ENCODE assay signal across 14 cellular contexts in genomic region chr21:43916076-43916475, GRCh38. TPM values are rescaled to one million over a fixed set of nuclear protein-coding genes. Genes with fewer than 3 reads are reported as not detected.
DNase-seq lines count a peak whose midpoint lies in the region; ATAC-seq and TF ChIP-seq lines count a peak whose summit lies in the region.
"Had no signal": no experiment of that assay in that cellular context is flagged by ENCODE, and none has a peak within 500 bp of the region (broad histone marks: within the 10 kb centered on the region; RNA-seq: fewer than 3 reads in every experiment).

No MANE protein-coding gene starts in this region.

- peaks cover 47% of the 10 kb centered on the region for H3K4me1 Mint-ChIP-seq in T-helper 2 cell treated with Interferon-gamma antibody and Interleukin-4, amounts not matched to agents 5 μg/mL and 100 μg/mL, for 36 hours (ENCODE audit: low read depth)
- peaks cover 50% of the 10 kb centered on the region for H3K4me1 Mint-ChIP-seq in activated CD8-positive, alpha-beta T cell treated with anti-CD3 and anti-CD28 coated beads, Interleukin-2, amount 10 ng/mL, durations not matched to agents 7 days and 5 days (ENCODE audit: low read depth)
- H3K4me1 Mint-ChIP-seq in natural killer cell treated with Interleukin-12 subunit alpha and Interleukin-12 subunit beta and Interleukin-15 and Interleukin-18, amount 100 ng/mL, for 72 hours (ENCODE audit: low read depth in 2 of 2): peaks cover 36 to 39% of the 10 kb centered on the region in 2 donors

- POLR2A ChIA-PET in activated CD8-positive, alpha-beta T cell treated with anti-CD3 and anti-CD28 coated beads, Interleukin-2, amount 10 ng/mL, durations not matched to agents 7 days and 5 days (lab: Charles Lee): interaction anchor here (0.6 kb wide), 1 partner anchor 48 kb away, joined by 3 read pairs; no protein-coding TSS in a partner anchor

- no peaks in the 10 kb centered on the region for H3K9me2 ChIP-seq in GM23248 (ENCODE audit: insufficient read depth)

- no peaks in the 10 kb centered on the region for H3F3A ChIP-seq in GM23248 (ENCODE audit: insufficient read depth)

- ATAC-seq in activated CD8-positive, alpha-beta T cell treated with anti-CD3 and anti-CD28 coated beads, Interleukin-2, amount 10 ng/mL, durations not matched to agents 7 days and 5 days: no peak
- ATAC-seq in natural killer cell treated with Interleukin-12 subunit alpha and Interleukin-12 subunit beta and Interleukin-15 and Interleukin-18, amount 100 ng/mL, for 72 hours: no peak
- ATAC-seq in gastroesophageal sphincter: no peak
- ATAC-seq: body of pancreas had no signal

- H3K4me2 ChIP-seq in GM23248 (ENCODE audit: unreplicated experiment): peak overlapping the region; percentile 79

- TF ChIP-seq CTCF in gastroesophageal sphincter (IDR thresholded peaks at IDR 0.05): no peak

- DNase-seq in T-helper 2 cell treated with Interferon-gamma antibody and Interleukin-4, amounts not matched to agents 5 μg/mL and 100 μg/mL, for 36 hours (ENCODE audit: low spot score): no peak
- DNase-seq in T-helper 2 cell: no peak
- peak; percentile 30 for DNase-seq in GM23248
- DNase-seq in activated CD8-positive, alpha-beta T cell treated with anti-CD3 and anti-CD28 coated beads, Interleukin-2, amount 10 ng/mL, durations not matched to agents 7 days and 5 days: no peak
- DNase-seq in natural killer cell treated with Interleukin-12 subunit alpha and Interleukin-12 subunit beta and Interleukin-15 and Interleukin-18, amount 100 ng/mL, for 72 hours (ENCODE audit: low spot score): no peak
- DNase-seq in DMS 273 (lab: John Stamatoyannopoulos, UW; ENCODE audit: unreplicated experiment): no peak
- DNase-seq in NCI-H1048 (lab: John Stamatoyannopoulos, UW): no peak
- DNase-seq: NCI-H187 treated with DMSO at 0.1 percent for 48 hours, NCI-H774, SHP77 treated with DMSO at 0.1 percent for 48 hours had no signal

- no peak overlapping the region for H3K27ac ChIP-seq in GM23248
- no peak overlapping the region for H3K27ac ChIP-seq in gastroesophageal sphincter
- H3K27ac ChIP-seq: body of pancreas, VCaP had no signal

- TF ChIP-seq POLR2A in gastroesophageal sphincter (IDR thresholded peaks at IDR 0.05): no peak

- peak overlapping the region; percentile 41; the same call in 1 of the 2 replicates for H2AFZ ChIP-seq in GM23248

- peaks cover 40% of the 10 kb centered on the region for H3K36me3 Mint-ChIP-seq in T-helper 2 cell treated with Interferon-gamma antibody and Interleukin-4, amounts not matched to agents 5 μg/mL and 100 μg/mL, for 36 hours (ENCODE audit: low read depth)
- peaks cover 31% of the 10 kb centered on the region for H3K36me3 Mint-ChIP-seq in activated CD8-positive, alpha-beta T cell treated with anti-CD3 and anti-CD28 coated beads, Interleukin-2, amount 10 ng/mL, durations not matched to agents 7 days and 5 days (ENCODE audit: low read depth)
- H3K36me3 Mint-ChIP-seq in natural killer cell treated with Interleukin-12 subunit alpha and Interleukin-12 subunit beta and Interleukin-15 and Interleukin-18, amount 100 ng/mL, for 72 hours: peaks cover 6% of the 10 kb centered on the region

- H3K27me3 ChIP-seq in GM23248 (replicated peaks; ENCODE audit: insufficient read depth) (no peaks in the 10 kb centered on the region), gastroesophageal sphincter (no peaks in the 10 kb centered on the region)
- H3K27me3 ChIP-seq: body of pancreas, sigmoid colon had no signal

- no peaks in the 10 kb centered on the region for H3K27me3 Mint-ChIP-seq in T-helper 2 cell treated with Interferon-gamma antibody and Interleukin-4, amounts not matched to agents 5 μg/mL and 100 μg/mL, for 36 hours (ENCODE audit: low read depth)
- peaks cover 5% of the 10 kb centered on the region for H3K27me3 Mint-ChIP-seq in activated CD8-positive, alpha-beta T cell treated with anti-CD3 and anti-CD28 coated beads, Interleukin-2, amount 10 ng/mL, durations not matched to agents 7 days and 5 days (ENCODE audit: low read depth)
- H3K27me3 Mint-ChIP-seq in natural killer cell treated with Interleukin-12 subunit alpha and Interleukin-12 subunit beta and Interleukin-15 and Interleukin-18, amount 100 ng/mL, for 72 hours: peaks cover 11 to 26% of the 10 kb centered on the region in 2 donors

- no peaks in the 10 kb centered on the region; the same call in 1 of the 2 replicates for H4K20me1 ChIP-seq in GM23248 (ENCODE audit: insufficient read depth)

- H3K4me1 ChIP-seq in GM23248 (ENCODE audit: insufficient read depth): no peaks in the 10 kb centered on the region
- H3K4me1 ChIP-seq in gastroesophageal sphincter: peaks cover 0 to 61% (median 0%) of the 10 kb centered on the region in 3 donors

- CTCF ChIA-PET in activated CD8-positive, alpha-beta T cell treated with anti-CD3 and anti-CD28 coated beads, Interleukin-2, amount 10 ng/mL, durations not matched to agents 7 days and 5 days (lab: Charles Lee): no interaction called here

- H3K79me2 ChIP-seq in GM23248 (ENCODE audit: insufficient read depth): peaks cover 68% of the 10 kb centered on the region

- H3K4me3 ChIP-seq in GM23248 (peak overlapping the region; percentile 69), gastroesophageal sphincter (no peak overlapping the region)
- H3K4me3 ChIP-seq: body of pancreas had no signal

- no peak for TF ChIP-seq EP300 in gastroesophageal sphincter (IDR thresholded peaks at IDR 0.05)

- peaks cover 12% of the 10 kb centered on the region for H3K9me3 Mint-ChIP-seq in T-helper 2 cell treated with Interferon-gamma antibody and Interleukin-4, amounts not matched to agents 5 μg/mL and 100 μg/mL, for 36 hours
- H3K9me3 Mint-ChIP-seq in activated CD8-positive, alpha-beta T cell treated with anti-CD3 and anti-CD28 coated beads, Interleukin-2, amount 10 ng/mL, durations not matched to agents 7 days and 5 days (ENCODE audit: insufficient read depth): peaks cover 9% of the 10 kb centered on the region
- peaks cover 4% of the 10 kb centered on the region for H3K9me3 Mint-ChIP-seq in natural killer cell treated with Interleukin-12 subunit alpha and Interleukin-12 subunit beta and Interleukin-15 and Interleukin-18, amount 100 ng/mL, for 72 hours

- in situ Hi-C loops in GM23248 (cut with MboI): no loop called here

- peak overlapping the region; percentile 90 for H3K4me3 Mint-ChIP-seq in T-helper 2 cell treated with Interferon-gamma antibody and Interleukin-4, amounts not matched to agents 5 μg/mL and 100 μg/mL, for 36 hours
- H3K4me3 Mint-ChIP-seq in activated CD8-positive, alpha-beta T cell treated with anti-CD3 and anti-CD28 coated beads, Interleukin-2, amount 10 ng/mL, durations not matched to agents 7 days and 5 days: peak overlapping the region; percentile 10
- H3K4me3 Mint-ChIP-seq in natural killer cell treated with Interleukin-12 subunit alpha and Interleukin-12 subunit beta and Interleukin-15 and Interleukin-18, amount 100 ng/mL, for 72 hours: peak overlapping the region; percentile 83

- H3K9me3 ChIP-seq in GM23248 (ENCODE audit: low read depth) (no peaks in the 10 kb centered on the region), gastroesophageal sphincter (peaks cover 0 to 13% (median 0%) of the 10 kb centered on the region in 3 donors)
- H3K9me3 ChIP-seq: body of pancreas had no signal

- H3K36me3 ChIP-seq in GM23248 (ENCODE audit: low read depth) (no peaks in the 10 kb centered on the region), gastroesophageal sphincter (peaks cover 0 to 6% of the 10 kb centered on the region in 2 donors)

- peak overlapping the region; percentile 21 for H3K27ac Mint-ChIP-seq in T-helper 2 cell treated with Interferon-gamma antibody and Interleukin-4, amounts not matched to agents 5 μg/mL and 100 μg/mL, for 36 hours
- no peak overlapping the region for H3K27ac Mint-ChIP-seq in activated CD8-positive, alpha-beta T cell treated with anti-CD3 and anti-CD28 coated beads, Interleukin-2, amount 10 ng/mL, durations not matched to agents 7 days and 5 days
- H3K27ac Mint-ChIP-seq in natural killer cell treated with Interleukin-12 subunit alpha and Interleukin-12 subunit beta and Interleukin-15 and Interleukin-18, amount 100 ng/mL, for 72 hours: peak overlapping the region in 1 of 2 donors; percentile 30

- WGBS in GM23248 (ENCODE audit: low coverage in 1 of 2, low lambda C conversion rate in 2 of 2, missing lambda C conversion rate in 2 of 2), 2 experiments: 46 to 51% methylated on average over 9 of the region's 9 CpGs
- WGBS in gastroesophageal sphincter (ENCODE audit: low coverage in 1 of 2), 2 donors: 57 to 67% methylated on average over 3 to 9 of the region's 9 CpGs

- H3K9ac ChIP-seq in GM23248: peak overlapping the region; percentile 68

RNA-seq across cellular contexts. Expression of gene AGPAT3, which starts 51.1 kb away (rescaled TPM):
- total RNA-seq in GM23248 (2014; rRNA removed; shearing (Covaris generic)): 29.3 and 35.2 TPM in 2 replicates
- polyA plus RNA-seq in GM23248 (2016; fragmentation: Nextera tagmentation; extraction: Ambion mirVana): 12.2 and 12.3 TPM in 2 replicates
- 10 to 100 TPM; 70.4 to 72.5 TPM for total RNA-seq in activated CD8-positive, alpha-beta T cell treated with anti-CD3 and anti-CD28 coated beads, Interleukin-2, amount 10 ng/mL, durations not matched to agents 7 days and 5 days
- 100 to 1,000 TPM in 1 of 2 donors, 10 to 100 TPM in 1; 66.8 to 115 TPM for total RNA-seq in natural killer cell treated with Interleukin-12 subunit alpha and Interleukin-12 subunit beta and Interleukin-15 and Interleukin-18, amount 100 ng/mL, for 72 hours
- 10 to 100 TPM; 27.1 to 46.9 (median 32.2) TPM for total RNA-seq in gastroesophageal sphincter

Comparison
In these comparisons a context has a peak if more than half of its experiments do, and no peak if none do; other contexts are left out.
1. H3K4me3 Mint-ChIP-seq: peak in every context shown above with its lines; median percentile 90 in T-helper 2 cell treated with Interferon-gamma antibody and Interleukin-4, amounts not matched to agents 5 μg/mL and 100 μg/mL, for 36 hours; 83 in natural killer cell treated with Interleukin-12 subunit alpha and Interleukin-12 subunit beta and Interleukin-15 and Interleukin-18, amount 100 ng/mL, for 72 hours; 10 in activated CD8-positive, alpha-beta T cell treated with anti-CD3 and anti-CD28 coated beads, Interleukin-2, amount 10 ng/mL, durations not matched to agents 7 days and 5 days.